In the genomic region with DNA sequence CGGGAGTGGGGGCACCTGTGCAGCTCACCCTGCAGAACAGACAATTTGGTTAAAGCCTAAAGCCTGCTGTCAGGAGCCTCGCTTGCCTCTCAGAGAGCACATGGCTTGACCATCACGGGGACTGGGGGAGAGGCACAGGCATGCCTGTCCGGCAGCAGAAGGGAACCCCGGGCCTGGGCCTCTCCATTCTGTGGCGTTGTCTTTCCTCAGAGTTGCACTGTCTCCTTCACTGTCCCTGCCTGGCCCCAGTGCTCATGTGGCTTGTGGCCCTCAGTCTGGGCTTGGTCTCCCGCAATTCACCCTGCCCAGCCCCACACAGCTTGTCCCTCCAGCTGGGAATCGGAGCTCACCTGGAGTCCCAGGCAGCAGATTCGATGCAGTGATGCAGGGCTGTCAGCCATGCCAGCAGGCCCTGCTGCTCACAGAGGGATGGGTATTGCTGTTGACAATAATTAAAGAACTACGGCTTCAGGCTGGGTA, we compare ENCODE assay signal across 9 cellular contexts.
A peak's percentile ranks its signal among the peaks of the same experiment; 100 is the strongest.
DNase-seq lines count a peak whose midpoint lies in the region; ATAC-seq and TF ChIP-seq lines count a peak whose summit lies in the region.
"Had no signal": no experiment of that assay in that cellular context is flagged by ENCODE, and none has a peak within 500 bp of the region (broad histone marks: within the 10 kb centered on the region; RNA-seq: fewer than 3 reads in every experiment).

No MANE protein-coding gene starts in this region.

- POLR2A ChIA-PET in IMR-90 (lab: Charles Lee; ENCODE audit: unreplicated experiment), result no interaction called here

- no peak overlapping the region for H4K5ac ChIP-seq in IMR-90 (ENCODE audit: low read depth, low read length)

- peak overlapping the region; percentile 83 for H2AK5ac ChIP-seq in IMR-90 (ENCODE audit: low read depth, low read length)

- TF ChIP-seq CTCF in IMR-90 (conservative IDR thresholded peaks at IDR 0.05; ENCODE audit: low read depth, low read length), result no peak
- TF ChIP-seq CTCF in fibroblast of lung (conservative IDR thresholded peaks at IDR 0.05 in 1 of 2, IDR thresholded peaks at IDR 0.05 in 1 of 2; ENCODE audit: low read depth in 1 of 2, low read length in 2 of 2), result no peak
- no peak for TF ChIP-seq CTCF in testis (IDR thresholded peaks at IDR 0.05)

- WGBS in IMR-90 (ENCODE audit: extremely low coverage in 2 of 2, insufficient read length in 1 of 2), 2 experiments, result 89% methylated on average over 4 of the region's 10 CpGs; no CpG with 5 or more reads in 1 of the 2 experiments
- 76 to 86% methylated on average over 8 to 10 of the region's 10 CpGs for WGBS in testis, 2 donors

- TF ChIP-seq POLR2A in IMR-90 (IDR thresholded peaks at IDR 0.05; ENCODE audit: low read depth, low read length) (no peak), testis (IDR thresholded peaks at IDR 0.05) (no peak)

- H3K4me1 ChIP-seq in IMR-90 (ENCODE audit: control insufficient read depth, insufficient read depth, low read length) (peaks cover 4% of the 10 kb centered on the region), fibroblast of lung (ENCODE audit: control insufficient read depth, extremely low read depth, insufficient read depth, low read length) (peaks cover 19% of the 10 kb centered on the region), testis (peaks cover 7% of the 10 kb centered on the region)

- H3K9ac ChIP-seq in IMR-90 (ENCODE audit: low read depth, low read length) (no peak overlapping the region), fibroblast of lung (ENCODE audit: insufficient read depth, low read length) (no peak overlapping the region)

- no peak overlapping the region for H3K23ac ChIP-seq in IMR-90 (ENCODE audit: low read depth, low read length)

- H3K18ac ChIP-seq in IMR-90 (ENCODE audit: low read depth, low read length), result no peak overlapping the region

- H2BK5ac ChIP-seq in IMR-90 (ENCODE audit: low read depth, low read length, poor library complexity, severe bottlenecking), result no peak overlapping the region

- no TSS peak for BruUV-seq in IMR-90 (replicated peaks; lab: Mats Ljungman, UMichigan)

- TF ChIP-seq RAD21 in IMR-90 (IDR thresholded peaks at IDR 0.05; ENCODE audit: low read length), result no peak

- H3K79me2 ChIP-seq in fibroblast of lung (ENCODE audit: control insufficient read depth, insufficient read depth, low read length), result peaks cover 88% of the 10 kb centered on the region

- in situ Hi-C loops in IMR-90 (cut with MboI; ENCODE audit: low sequenced_read_pairs), result no loop called here

- intact Hi-C loops in IMR-90 (cut with micrococcal nuclease), result loop anchor here (1.0 to 10.0 kb wide), 5 partner anchors 44 to 684 kb away; no protein-coding TSS in a partner anchor
- intact Hi-C loops in testis (cut with DNase I; ENCODE audit: low total_unique reads), result loop anchor here (2.0 to 5.0 kb wide), 2 partner anchors 97 to 164 kb away; no protein-coding TSS in a partner anchor
- intact Hi-C loops in posterior vena cava (cut with DNase I), result loop anchor here in 1 of 2 donors (2.0 to 5.0 kb wide), 2 partner anchors 97 to 164 kb away; no protein-coding TSS in a partner anchor

- no peak overlapping the region for H3K14ac ChIP-seq in IMR-90 (replicated peaks; ENCODE audit: low read depth, low read length)

- CTCF ChIA-PET in IMR-90 (lab: Yijun Ruan, JAX), result interaction anchor here (0.6 to 1.1 kb wide), 2 partner anchors 101 to 190 kb away, joined by 3 read pairs; a partner anchor contains a TSS

- H3K27ac ChIP-seq in IMR-90 (ENCODE audit: insufficient read depth, low read length) (no peak overlapping the region), fibroblast of lung (ENCODE audit: insufficient read depth, low read length) (peak overlapping the region; percentile 32), testis (no peak overlapping the region)
- H3K27ac ChIP-seq: tibial artery had no signal

- no peak overlapping the region for H2AK9ac ChIP-seq in IMR-90 (replicated peaks; ENCODE audit: low read depth, low read length, poor library complexity)

- DNase-seq in activated gamma-delta T cell treated with Interleukin-2 at 50 U/mL for 16 hours (peak; percentile 2), activated gamma-delta T cell (lab: John Stamatoyannopoulos, UW) (no peak), IMR-90 (no peak), fibroblast of lung (ENCODE audit: low read depth in 2 of 2) (no peak), testis (peak; percentile 7), posterior vena cava (ENCODE audit: low spot score) (no peak), cerebellar cortex (ENCODE audit: low spot score) (no peak)

- no peak overlapping the region for H2AFZ ChIP-seq in IMR-90 (replicated peaks; ENCODE audit: low read length, poor library complexity)
- H2AFZ ChIP-seq in fibroblast of lung (ENCODE audit: low read length), result no peak overlapping the region

- H3K9me3 ChIP-seq in IMR-90 (ENCODE audit: control insufficient read depth, insufficient read depth, low read length) (peaks cover 6% of the 10 kb centered on the region; the same call in 1 of the 2 replicates), fibroblast of lung (ENCODE audit: control insufficient read depth, insufficient read depth, low read depth, low read length) (no peaks in the 10 kb centered on the region), testis (no peaks in the 10 kb centered on the region)
- H3K9me3 ChIP-seq: tibial artery had no signal

- peak overlapping the region; percentile 19; the same call in 1 of the 2 replicates for H3K4ac ChIP-seq in IMR-90 (ENCODE audit: low read depth, low read length)

- H3K4me3 ChIP-seq in IMR-90 (ENCODE audit: insufficient read depth, low read depth, low read length) (no peak overlapping the region), fibroblast of lung (replicated peaks in 1 of 4; ENCODE audit: control extremely low read depth in 1 of 4, insufficient read depth in 1 of 4, low read depth in 3 of 4, low read length in 4 of 4) (no peak overlapping the region), testis (no peak overlapping the region)
- H3K4me3 ChIP-seq: tibial artery had no signal

- no peak overlapping the region; the same call in 1 of the 2 replicates for H4K91ac ChIP-seq in IMR-90 (ENCODE audit: insufficient read depth, low read depth, low read length)

- H3K27me3 ChIP-seq in IMR-90 (ENCODE audit: control insufficient read depth, insufficient read depth, low read length) (no peaks in the 10 kb centered on the region), fibroblast of lung (ENCODE audit: control insufficient read depth, insufficient read depth, low read length) (no peaks in the 10 kb centered on the region), testis (no peaks in the 10 kb centered on the region)
- H3K27me3 ChIP-seq: tibial artery had no signal

- dilution Hi-C loops in IMR-90 (cut with HindIII; ENCODE audit: low sequenced_read_pairs, unreplicated experiment), result no loop called here

- no peak overlapping the region for H4K8ac ChIP-seq in IMR-90 (ENCODE audit: low read depth in 2 of 2, low read length in 2 of 2)

- no peak overlapping the region for H3K56ac ChIP-seq in IMR-90 (ENCODE audit: extremely low read depth, insufficient read depth, low read length)

- no peaks in the 10 kb centered on the region; the same call in 1 of the 2 replicates for H3K36me3 ChIP-seq in IMR-90 (ENCODE audit: control insufficient read depth, insufficient read depth, low read length)
- H3K36me3 ChIP-seq in fibroblast of lung (ENCODE audit: control insufficient read depth, insufficient read depth, low read length), result peaks cover 9% of the 10 kb centered on the region
- H3K36me3 ChIP-seq in testis (ENCODE audit: low read depth, missing control alignments), result no peaks in the 10 kb centered on the region

- no peak overlapping the region for H2BK20ac ChIP-seq in IMR-90 (ENCODE audit: low read depth, low read length)

- peaks cover 6% of the 10 kb centered on the region for H3K9me1 ChIP-seq in IMR-90 (ENCODE audit: insufficient read depth, low read length)

- H4K20me1 ChIP-seq in IMR-90 (ENCODE audit: insufficient read depth, low read length), result peaks cover 9% of the 10 kb centered on the region
- no peaks in the 10 kb centered on the region for H4K20me1 ChIP-seq in fibroblast of lung (ENCODE audit: control insufficient read depth, extremely low read depth, insufficient read depth, low read length)

- peaks cover 28 to 67% of the 10 kb centered on the region in 2 experiments for H3K79me1 ChIP-seq in IMR-90 (ENCODE audit: low read depth in 1 of 2, low read length in 2 of 2)

- H3K4me2 ChIP-seq in IMR-90 (ENCODE audit: low read depth, low read length) (no peak overlapping the region), fibroblast of lung (ENCODE audit: extremely low read depth, insufficient read depth, low read length) (no peak overlapping the region)

- H2BK120ac ChIP-seq in IMR-90 (ENCODE audit: low read depth, low read length), result no peak overlapping the region

- no peak for ATAC-seq in IMR-90 (ENCODE audit: low read depth)
- no peak for ATAC-seq in HG03521 (IDR thresholded peaks at IDR 0.05; ENCODE audit: unreplicated experiment)

- no peak overlapping the region for H2BK15ac ChIP-seq in IMR-90 (ENCODE audit: low read depth, low read length)

TF ChIP-seq in IMR-90, 13 proteins besides CTCF, POLR2A, EP300 and RAD21 (continues in another document):
- no peak for TF ChIP-seq BHLHE40 (IDR thresholded peaks at IDR 0.05; ENCODE audit: low read depth, low read length)
- TF ChIP-seq SMC3 (IDR thresholded peaks at IDR 0.05; ENCODE audit: low read depth, low read length), result no peak
- no peak for TF ChIP-seq NFE2L2 (IDR thresholded peaks at IDR 0.05; ENCODE audit: low read depth, low read length)
- TF ChIP-seq MXI1 (IDR thresholded peaks at IDR 0.05; ENCODE audit: borderline replicate concordance, low read depth, low read length), result no peak
- TF ChIP-seq, protein P1, sequence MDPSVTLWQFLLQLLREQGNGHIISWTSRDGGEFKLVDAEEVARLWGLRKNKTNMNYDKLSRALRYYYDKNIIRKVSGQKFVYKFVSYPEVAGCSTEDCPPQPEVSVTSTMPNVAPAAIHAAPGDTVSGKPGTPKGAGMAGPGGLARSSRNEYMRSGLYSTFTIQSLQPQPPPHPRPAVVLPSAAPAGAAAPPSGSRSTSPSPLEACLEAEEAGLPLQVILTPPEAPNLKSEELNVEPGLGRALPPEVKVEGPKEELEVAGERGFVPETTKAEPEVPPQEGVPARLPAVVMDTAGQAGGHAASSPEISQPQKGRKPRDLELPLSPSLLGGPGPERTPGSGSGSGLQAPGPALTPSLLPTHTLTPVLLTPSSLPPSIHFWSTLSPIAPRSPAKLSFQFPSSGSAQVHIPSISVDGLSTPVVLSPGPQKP (IDR thresholded peaks at IDR 0.05; ENCODE audit: borderline replicate concordance, low read depth, low read length), result no peak
- TF ChIP-seq MAZ (IDR thresholded peaks at IDR 0.05; ENCODE audit: borderline replicate concordance, low read depth, low read length), result no peak
- TF ChIP-seq, protein P2, sequence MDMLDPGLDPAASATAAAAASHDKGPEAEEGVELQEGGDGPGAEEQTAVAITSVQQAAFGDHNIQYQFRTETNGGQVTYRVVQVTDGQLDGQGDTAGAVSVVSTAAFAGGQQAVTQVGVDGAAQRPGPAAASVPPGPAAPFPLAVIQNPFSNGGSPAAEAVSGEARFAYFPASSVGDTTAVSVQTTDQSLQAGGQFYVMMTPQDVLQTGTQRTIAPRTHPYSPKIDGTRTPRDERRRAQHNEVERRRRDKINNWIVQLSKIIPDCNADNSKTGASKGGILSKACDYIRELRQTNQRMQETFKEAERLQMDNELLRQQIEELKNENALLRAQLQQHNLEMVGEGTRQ (IDR thresholded peaks at IDR 0.05; ENCODE audit: low read depth, low read length), result no peak
- TF ChIP-seq RFX5 (IDR thresholded peaks at IDR 0.05; ENCODE audit: low read depth, low read length), result no peak

Comparison
In these comparisons a context has a peak if more than half of its experiments do, and no peak if none do; other contexts are left out.
1. DNase-seq: peak in activated gamma-delta T cell treated with Interleukin-2 at 50 U/mL for 16 hours (single experiment) and testis (single experiment); none in activated gamma-delta T cell (single experiment), IMR-90 (single experiment), fibroblast of lung (0 of 2), posterior vena cava (single experiment) and cerebellar cortex (single experiment).